In the genomic region with DNA sequence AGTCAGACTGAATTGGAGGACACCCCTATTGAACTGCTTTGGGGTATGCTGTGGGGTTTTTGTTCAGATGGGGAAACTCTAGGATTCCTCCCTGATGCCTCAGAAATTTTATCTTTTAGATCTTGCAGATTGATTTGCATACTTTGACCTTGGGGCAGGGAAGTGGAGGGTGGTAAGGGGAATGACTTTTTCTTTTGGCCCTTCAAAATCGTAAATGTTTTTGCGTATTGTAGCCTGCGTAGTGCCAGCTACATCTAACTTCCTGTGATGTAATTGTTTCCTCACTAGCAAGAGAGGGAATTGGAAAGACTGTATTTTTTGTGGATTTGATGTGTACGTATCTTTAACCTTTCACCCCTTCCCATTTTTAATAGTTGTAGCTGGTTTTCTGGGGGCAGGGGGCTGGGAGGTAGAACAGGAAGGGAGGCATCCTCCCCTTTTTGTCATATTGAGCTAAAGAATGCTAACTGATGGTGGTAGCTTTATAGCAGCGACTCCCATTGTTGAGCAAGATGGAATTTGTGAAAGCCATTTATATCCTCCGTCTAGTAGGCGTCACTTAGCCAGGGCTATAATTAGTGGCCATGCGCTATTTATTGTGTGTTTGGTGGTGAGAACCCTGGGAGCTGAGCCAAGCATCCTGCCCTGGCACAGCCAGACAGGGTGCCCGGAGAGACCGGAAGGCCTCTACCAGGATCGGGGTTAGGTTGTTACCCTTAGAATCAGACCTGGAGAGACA, we compare ENCODE assay signal across 16 cellular contexts. TPM values are rescaled to one million over a fixed set of nuclear protein-coding genes. Genes with fewer than 3 reads are reported as not detected.
DNase-seq lines count a peak whose midpoint lies in the region; ATAC-seq and TF ChIP-seq lines count a peak whose summit lies in the region.
"Had no signal": no experiment of that assay in that cellular context is flagged by ENCODE, and none has a peak within 500 bp of the region (broad histone marks: within the 10 kb centered on the region; RNA-seq: fewer than 3 reads in every experiment).

No MANE protein-coding gene starts in this region.

- intact Hi-C loops in activated CD8-positive, alpha-beta T cell treated with anti-CD3 and anti-CD28 coated beads for 36 hours (cut with micrococcal nuclease): no loop called here
- intact Hi-C loops in left ventricle myocardium superior (cut with micrococcal nuclease): no loop called here
- intact Hi-C loops in head of caudate nucleus (cut with DNase I): no loop called here

- H3K27ac Mint-ChIP-seq in activated CD8-positive, alpha-beta T cell treated with anti-CD3 and anti-CD28 coated beads for 36 hours: peak overlapping the region; percentile 44
- H3K27ac Mint-ChIP-seq in CD8-positive, alpha-beta memory T cell: peak overlapping the region in 2 of 8 donors; percentile 42 to 86
- H3K27ac Mint-ChIP-seq: CD4-positive, alpha-beta T cell had no signal

- H3K27ac ChIP-seq in CD8-positive, alpha-beta memory T cell (ENCODE audit: low read depth, low read length): no peak overlapping the region

- CTCF ChIA-PET in activated CD8-positive, alpha-beta T cell treated with anti-CD3 and anti-CD28 coated beads for 36 hours (lab: Charles Lee): interaction anchor here (0.9 to 2.0 kb wide), 3 partner anchors 32 to 38 kb away, joined by 3 to 6 read pairs (median 5); no protein-coding TSS in a partner anchor
- CTCF ChIA-PET in CD8-positive, alpha-beta memory T cell (lab: Charles Lee): interaction anchor here (1.3 kb wide), 1 partner anchor 155 kb away, joined by 5 read pairs; no protein-coding TSS in a partner anchor

- H3K36me3 ChIP-seq in CD8-positive, alpha-beta memory T cell (ENCODE audit: insufficient read depth, low read length): peaks cover 10% of the 10 kb centered on the region

- DNase-seq in G401 (ENCODE audit: low spot score) (peak; percentile 84), MV-4-11 (lab: John Stamatoyannopoulos, UW) (peak; percentile 50), left ventricle myocardium superior (peak; percentile 83), nucleus accumbens (lab: John Stamatoyannopoulos, UW) (no peak), head of caudate nucleus (no peak), SKM-1 (lab: John Stamatoyannopoulos, UW; ENCODE audit: unreplicated experiment) (no peak)
- DNase-seq in activated CD8-positive, alpha-beta T cell treated with anti-CD3 and anti-CD28 coated beads for 36 hours: no peak
- no peak for DNase-seq in CD8-positive, alpha-beta memory T cell
- DNase-seq: activated CD4-positive, alpha-beta T cell treated with anti-CD3 and anti-CD28 coated beads, Interleukin-2, amount 50 U/mL, for 48 hours; activated naive CD4-positive, alpha-beta T cell; CD4-positive, alpha-beta T cell; H7; NCI-H446 treated with DMSO at 0.1 percent for 48 hours; T1000 had no signal

- no peak for ATAC-seq in activated CD8-positive, alpha-beta T cell treated with anti-CD3 and anti-CD28 coated beads for 36 hours
- ATAC-seq in left ventricle myocardium superior: peak; percentile 91

- H3K4me1 ChIP-seq in CD8-positive, alpha-beta memory T cell (ENCODE audit: insufficient read depth, low read length): peaks cover 18% of the 10 kb centered on the region

- H3K9me3 Mint-ChIP-seq in activated CD8-positive, alpha-beta T cell treated with anti-CD3 and anti-CD28 coated beads for 36 hours: no peaks in the 10 kb centered on the region
- no peaks in the 10 kb centered on the region for H3K9me3 Mint-ChIP-seq in CD8-positive, alpha-beta memory T cell
- H3K9me3 Mint-ChIP-seq: CD4-positive, alpha-beta T cell had no signal

- no peak overlapping the region for H3K4me3 ChIP-seq in CD8-positive, alpha-beta memory T cell (ENCODE audit: low read length)
- H3K4me3 ChIP-seq: lung, smooth muscle cell had no signal

- POLR2A ChIA-PET in activated CD8-positive, alpha-beta T cell treated with anti-CD3 and anti-CD28 coated beads for 36 hours (lab: Charles Lee): interaction anchor here (1.1 kb wide), 1 partner anchor 12 kb away, joined by 9 read pairs; the partner anchor contains the start of gene DUSP5
- POLR2A ChIA-PET in CD8-positive, alpha-beta memory T cell (lab: Charles Lee): no interaction called here

- peaks cover 90% of the 10 kb centered on the region for H3K4me1 Mint-ChIP-seq in activated CD8-positive, alpha-beta T cell treated with anti-CD3 and anti-CD28 coated beads for 36 hours (ENCODE audit: low read depth)
- peaks cover 21 to 31% (median 23%) of the 10 kb centered on the region in 3 donors for H3K4me1 Mint-ChIP-seq in CD8-positive, alpha-beta memory T cell

- peaks cover 97% of the 10 kb centered on the region for H3K36me3 Mint-ChIP-seq in activated CD8-positive, alpha-beta T cell treated with anti-CD3 and anti-CD28 coated beads for 36 hours (ENCODE audit: low read depth)
- H3K36me3 Mint-ChIP-seq in CD8-positive, alpha-beta memory T cell: peaks cover 22 to 70% (median 26%) of the 10 kb centered on the region in 3 donors

- H3K27me3 Mint-ChIP-seq in activated CD8-positive, alpha-beta T cell treated with anti-CD3 and anti-CD28 coated beads for 36 hours: no peaks in the 10 kb centered on the region
- H3K27me3 Mint-ChIP-seq in CD8-positive, alpha-beta memory T cell: no peaks in the 10 kb centered on the region
- H3K27me3 Mint-ChIP-seq: CD4-positive, alpha-beta T cell had no signal

- in situ Hi-C loops in G401 (cut with HindIII; ENCODE audit: low sequenced_read_pairs): no loop called here

- H3K27me3 ChIP-seq in CD8-positive, alpha-beta memory T cell (ENCODE audit: insufficient read depth, low read length, poor library complexity, severe bottlenecking): no peaks in the 10 kb centered on the region

- no peak for TF ChIP-seq CTCF in activated CD8-positive, alpha-beta T cell treated with anti-CD3 and anti-CD28 coated beads for 36 hours (IDR thresholded peaks at IDR 0.05)

- no peaks in the 10 kb centered on the region for H3K9me3 ChIP-seq in CD8-positive, alpha-beta memory T cell (ENCODE audit: low read length)

- H3K4me3 Mint-ChIP-seq in activated CD8-positive, alpha-beta T cell treated with anti-CD3 and anti-CD28 coated beads for 36 hours: no peak overlapping the region
- no peak overlapping the region for H3K4me3 Mint-ChIP-seq in CD8-positive, alpha-beta memory T cell
- H3K4me3 Mint-ChIP-seq: CD4-positive, alpha-beta T cell had no signal

RNA-seq across cellular contexts. Expression of gene DUSP5, which starts 11.3 kb away (rescaled TPM):
- total RNA-seq in G401 (2014; rRNA removed; shearing (Covaris generic)): 1.2 and 1.6 TPM in 2 replicates
- total RNA-seq in activated CD8-positive, alpha-beta T cell treated with anti-CD3 and anti-CD28 coated beads for 36 hours: 10 to 100 TPM; 49.4 to 50.8 TPM
- 7.1 TPM for total RNA-seq in left ventricle myocardium superior
- 10 to 100 TPM; 68.5 to 69.8 TPM for total RNA-seq in CD8-positive, alpha-beta memory T cell
- polyA plus RNA-seq in CD8-positive, alpha-beta memory T cell: 3.0 TPM

RNA-seq across cellular contexts. Expression of gene SMC3, which starts 58.5 kb away (rescaled TPM):
- 38.5 and 57.7 TPM in 2 replicates for total RNA-seq in G401 (2014; rRNA removed; shearing (Covaris generic))
- 10 to 100 TPM; 69.7 to 71.2 TPM for total RNA-seq in activated CD8-positive, alpha-beta T cell treated with anti-CD3 and anti-CD28 coated beads for 36 hours
- total RNA-seq in left ventricle myocardium superior: 24.3 TPM
- total RNA-seq in CD8-positive, alpha-beta memory T cell: 10 to 100 TPM; 77.7 to 77.9 TPM
- 102 TPM for polyA plus RNA-seq in CD8-positive, alpha-beta memory T cell

Comparison
In these comparisons a context has a peak if more than half of its experiments do, and no peak if none do; other contexts are left out.
1. DNase-seq: peak in G401 (single experiment), MV-4-11 (single experiment) and left ventricle myocardium superior (single experiment); none in activated CD8-positive, alpha-beta T cell treated with anti-CD3 and anti-CD28 coated beads for 36 hours (single experiment), nucleus accumbens (0 of 56), CD8-positive, alpha-beta memory T cell (0 of 5), head of caudate nucleus (0 of 42) and SKM-1 (single experiment).